Comparison of ENCODE assay signal across 8 cellular contexts in the genomic region with DNA sequence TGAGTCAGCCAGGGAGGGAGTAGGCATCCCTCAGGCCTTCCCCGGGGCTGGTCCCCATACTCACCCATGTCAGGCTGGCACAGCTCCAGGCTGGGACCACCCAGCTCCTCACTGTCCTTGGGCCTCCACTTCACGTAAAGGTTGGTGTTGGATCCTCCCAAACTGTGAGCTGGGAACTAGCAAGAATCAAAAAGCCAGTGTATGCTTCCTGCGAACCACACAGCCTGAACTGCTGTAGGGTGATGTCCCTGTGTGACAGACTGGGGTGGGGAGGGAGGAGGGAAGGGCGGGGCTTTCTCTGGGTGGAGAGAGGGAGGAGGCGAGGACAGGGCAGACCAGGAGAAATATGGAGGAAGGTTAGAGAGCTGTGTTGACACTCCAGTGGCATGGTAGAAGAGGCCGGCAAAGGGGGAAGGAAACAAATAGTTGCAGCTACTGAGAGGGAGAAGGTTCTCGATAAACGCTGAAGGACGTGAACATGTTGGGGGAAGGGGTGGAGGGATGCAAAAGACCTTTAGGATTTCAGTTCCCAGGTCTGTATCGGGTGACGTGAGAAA. TPM values are rescaled to one million over a fixed set of nuclear protein-coding genes. Genes with fewer than 3 reads are reported as not detected.
A peak's percentile ranks its signal among the peaks of the same experiment; 100 is the strongest.
DNase-seq lines count a peak whose midpoint lies in the region; ATAC-seq and TF ChIP-seq lines count a peak whose summit lies in the region.

No MANE protein-coding gene starts in this region.

- H3K27me3 Mint-ChIP-seq in chondrocyte (ENCODE audit: low read depth), result no peaks in the 10 kb centered on the region

- no peaks in the 10 kb centered on the region for H3K27me3 ChIP-seq in AG04450 (ENCODE audit: control insufficient read depth, insufficient read depth, low read length)

- POLR2A ChIA-PET in AG04450 (lab: Yijun Ruan, JAX), result interaction anchor here (0.6 to 1.7 kb wide), 14 partner anchors 8 to 452 kb away, joined by 3 to 15 read pairs (median 5); partner anchors contain the start of genes ATP5F1B, CNPY2, NAB2 and NACA

- no peaks in the 10 kb centered on the region for H3K9me3 ChIP-seq in AG04450 (ENCODE audit: control insufficient read depth, insufficient read depth, low read length)

- TF ChIP-seq CTCF in AG04450 (IDR thresholded peaks at IDR 0.05; ENCODE audit: low read depth, low read length) (no peak), chondrocyte (IDR thresholded peaks at IDR 0.05) (no peak)

- no peaks in the 10 kb centered on the region for H3K9me3 Mint-ChIP-seq in chondrocyte (ENCODE audit: low read depth)

- CTCF ChIA-PET in AG04450 (lab: Charles Lee), result interaction anchor here (0.6 to 3.8 kb wide), 74 partner anchors 8 to 462 kb away, joined by 3 to 51 read pairs (median 5); partner anchors contain the start of genes ANKRD52, ATP5F1B, NACA and PTGES3

- H3K4me3 Mint-ChIP-seq in chondrocyte (ENCODE audit: unreplicated experiment), result peak overlapping the region; percentile 94

- H3K4me3 ChIP-seq in AG04450 (ENCODE audit: low read depth, low read length), result peak overlapping the region; percentile 81

- intact Hi-C loops in left colon (cut with DNase I, micrococcal nuclease), result loop anchor here in 1 of 2 donors (10.0 kb wide), 1 partner anchor 49 kb away; the partner anchor contains the start of gene PTGES3

- peaks cover 48% of the 10 kb centered on the region for H3K4me1 Mint-ChIP-seq in chondrocyte (ENCODE audit: low read depth)

- H3K36me3 Mint-ChIP-seq in chondrocyte (ENCODE audit: low read depth), result peaks cover 20% of the 10 kb centered on the region

- ATAC-seq in GM18907 (IDR thresholded peaks at IDR 0.05; ENCODE audit: unreplicated experiment) (peak; percentile 48), HG03139 (IDR thresholded peaks at IDR 0.05; ENCODE audit: unreplicated experiment) (peak; percentile 41), left colon (peak; percentile 67)

- peak overlapping the region; percentile 100 for H3K27ac Mint-ChIP-seq in chondrocyte (ENCODE audit: unreplicated experiment)

- peak overlapping the region; percentile 87 for H3K27ac ChIP-seq in AG04450 (ENCODE audit: low read depth, low read length)

- peak; percentile 29 for DNase-seq in AG04450 (ENCODE audit: low read depth, low spot score)
- DNase-seq in NCI-H226, result peak; percentile 91
- peak; percentile 69 for DNase-seq in activated CD4-positive, CD25-positive, alpha-beta regulatory T cell treated with anti-CD3 and anti-CD28 coated beads, Interleukin-2, amount 50 U/mL, for 72 hours
- no peak for DNase-seq in chondrocyte (ENCODE audit: low spot score)
- DNase-seq in left colon, result peak; percentile 91 to 97
- DNase-seq in stimulated activated CD4-positive, alpha-beta T cell treated with anti-CD3 and anti-CD28 coated beads, Interleukin-2, amount 100 ng/mL, for 24 hours, result peak; percentile 85

RNA-seq across cellular contexts. Expression of gene BAZ2A, which starts 6.1 kb away (rescaled TPM):
- polyA plus RNA-seq in AG04450 (2011; rRNA removed), result 43.9 and 52.8 TPM in 2 replicates
- 85.8 and 105 TPM in 2 replicates for polyA minus RNA-seq in AG04450 (2011; rRNA and poly(A)+ RNA removed)
- total RNA-seq in chondrocyte (65.2 to 72.8 TPM (median 71.2 TPM) in 3 replicates), left colon (100 to 1,000 TPM; 105 to 107 TPM)

RNA-seq across cellular contexts. Expression of gene ATP5F1B, which starts 9.6 kb away (rescaled TPM):
- 974 and 975 TPM in 2 replicates for polyA plus RNA-seq in AG04450 (2011; rRNA removed)
- polyA minus RNA-seq in AG04450 (2011; rRNA and poly(A)+ RNA removed), result 743 and 921 TPM in 2 replicates
- 380 to 467 TPM (median 398 TPM) in 3 replicates for total RNA-seq in chondrocyte
- total RNA-seq in left colon, result 1,000 to 10,000 TPM; 1,197 to 1,516 TPM

RNA-seq across cellular contexts. Expression of gene PTGES3, which starts 51.9 kb away (rescaled TPM):
- polyA plus RNA-seq in AG04450 (2011; rRNA removed), result 80.1 and 112 TPM in 2 replicates
- polyA minus RNA-seq in AG04450 (2011; rRNA and poly(A)+ RNA removed), result 18.8 and 44.0 TPM in 2 replicates
- total RNA-seq in chondrocyte, result 123 to 156 TPM (median 127 TPM) in 3 replicates
- 100 to 1,000 TPM; 149 to 160 TPM for total RNA-seq in left colon
